25 cellular contexts compared by ENCODE assay signal in the genomic region with DNA sequence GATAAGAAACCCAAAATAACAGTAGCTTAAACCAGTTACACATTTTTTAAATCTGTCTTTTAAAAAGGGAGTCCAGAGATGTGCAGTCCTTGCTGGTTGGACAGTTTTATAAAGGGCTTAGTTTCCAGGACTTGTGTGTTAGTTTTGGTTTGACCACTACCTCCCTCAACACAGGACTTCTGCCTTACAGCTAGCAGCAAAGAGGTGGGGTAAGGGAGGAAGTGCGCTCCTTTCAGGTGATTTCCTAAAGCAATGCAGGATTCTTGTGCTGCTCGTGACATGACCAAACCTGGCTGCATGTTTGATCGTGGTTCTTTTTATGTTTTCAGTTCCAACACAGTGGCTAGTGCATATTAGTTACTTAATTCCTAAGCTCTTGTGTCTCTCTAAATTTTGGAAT.
DNase-seq lines count a peak whose midpoint lies in the region; ATAC-seq, FAIRE-seq and TF ChIP-seq lines count a peak whose summit lies in the region.
"Had no signal": no experiment of that assay in that cellular context is flagged by ENCODE, and none has a peak within 500 bp of the region (broad histone marks: within the 10 kb centered on the region; RNA-seq: fewer than 3 reads in every experiment).

No MANE protein-coding gene starts in this region.

- no peak overlapping the region for H3K27ac Mint-ChIP-seq in CD4-positive, alpha-beta memory T cell
- no peak overlapping the region for H3K27ac Mint-ChIP-seq in activated naive CD8-positive, alpha-beta T cell treated with anti-CD3 and anti-CD28 coated beads, Interleukin-2, amount 50 U/mL, for 24 hours
- H3K27ac Mint-ChIP-seq: effector memory CD8-positive, alpha-beta T cell; memory B cell; natural killer cell; T-cell had no signal

- H3K27ac ChIP-seq in gastrocnemius medialis = no peak overlapping the region
- H3K27ac ChIP-seq in CD4-positive, alpha-beta memory T cell (ENCODE audit: low read depth, low read length) = no peak overlapping the region
- H3K27ac ChIP-seq: BLaER1, heart right ventricle, psoas muscle had no signal

- in situ Hi-C loops in gastrocnemius medialis (cut with MboI; ENCODE audit: low sequenced_read_pairs in 4 of 4) = no loop called here

- H3K36me3 ChIP-seq in bronchial epithelial cell (ENCODE audit: control insufficient read depth, insufficient read depth, low read length) (no peaks in the 10 kb centered on the region), gastrocnemius medialis (no peaks in the 10 kb centered on the region)
- no peaks in the 10 kb centered on the region for H3K36me3 ChIP-seq in CD4-positive, alpha-beta memory T cell (ENCODE audit: insufficient read depth, low read length)
- H3K36me3 ChIP-seq: BLaER1, heart right ventricle had no signal

- H3K4me1 Mint-ChIP-seq in CD4-positive, alpha-beta memory T cell = no peaks in the 10 kb centered on the region
- no peaks in the 10 kb centered on the region for H3K4me1 Mint-ChIP-seq in activated naive CD8-positive, alpha-beta T cell treated with anti-CD3 and anti-CD28 coated beads, Interleukin-2, amount 50 U/mL, for 24 hours
- H3K4me1 Mint-ChIP-seq: memory B cell, natural killer cell, T-cell had no signal

- H3K27me3 ChIP-seq in bronchial epithelial cell (ENCODE audit: control insufficient read depth, insufficient read depth, low read length) = no peaks in the 10 kb centered on the region
- no peaks in the 10 kb centered on the region for H3K27me3 ChIP-seq in gastrocnemius medialis
- H3K27me3 ChIP-seq in CD4-positive, alpha-beta memory T cell (ENCODE audit: insufficient read depth, low read length) = no peaks in the 10 kb centered on the region
- H3K27me3 ChIP-seq: BLaER1, heart right ventricle had no signal

- intact Hi-C loops in gastrocnemius medialis (cut with DNase I; ENCODE audit: low total_unique reads) = no loop called here
- intact Hi-C loops in CD4-positive, alpha-beta memory T cell (cut with micrococcal nuclease) = no loop called here

- no peaks in the 10 kb centered on the region for H3K9me3 ChIP-seq in gastrocnemius medialis
- no peaks in the 10 kb centered on the region for H3K9me3 ChIP-seq in CD4-positive, alpha-beta memory T cell (ENCODE audit: control insufficient read depth in 1 of 2, low read length in 2 of 2)
- H3K9me3 ChIP-seq: BLaER1, heart right ventricle, psoas muscle had no signal

- H3K4me1 ChIP-seq in gastrocnemius medialis = no peaks in the 10 kb centered on the region
- no peaks in the 10 kb centered on the region for H3K4me1 ChIP-seq in CD4-positive, alpha-beta memory T cell (ENCODE audit: insufficient read depth, low read length)
- H3K4me1 ChIP-seq: BLaER1, heart right ventricle, psoas muscle had no signal

- ATAC-seq in GM19043 (IDR thresholded peaks at IDR 0.05; ENCODE audit: low read depth, unreplicated experiment) (peak; percentile 50), HG02588 (IDR thresholded peaks at IDR 0.05; ENCODE audit: unreplicated experiment) (peak; percentile 47), gastrocnemius medialis (no peak)
- no peak for ATAC-seq in activated naive CD8-positive, alpha-beta T cell treated with anti-CD3 and anti-CD28 coated beads, Interleukin-2, amount 50 U/mL, for 24 hours
- ATAC-seq: effector memory CD8-positive, alpha-beta T cell; heart right ventricle; natural killer cell; psoas muscle; T-cell had no signal

- POLR2A ChIA-PET in CD4-positive, alpha-beta memory T cell (lab: Charles Lee; ENCODE audit: partially characterized antibody) = no interaction called here

- peaks cover 0 to 1% of the 10 kb centered on the region in 2 donors for H3K27me3 Mint-ChIP-seq in CD4-positive, alpha-beta memory T cell
- no peaks in the 10 kb centered on the region for H3K27me3 Mint-ChIP-seq in activated naive CD8-positive, alpha-beta T cell treated with anti-CD3 and anti-CD28 coated beads, Interleukin-2, amount 50 U/mL, for 24 hours
- H3K27me3 Mint-ChIP-seq: effector memory CD8-positive, alpha-beta T cell; memory B cell; T-cell had no signal

- H3K4me3 Mint-ChIP-seq in CD4-positive, alpha-beta memory T cell = no peak overlapping the region
- H3K4me3 Mint-ChIP-seq in activated naive CD8-positive, alpha-beta T cell treated with anti-CD3 and anti-CD28 coated beads, Interleukin-2, amount 50 U/mL, for 24 hours = no peak overlapping the region
- H3K4me3 Mint-ChIP-seq: effector memory CD8-positive, alpha-beta T cell; memory B cell; natural killer cell; T-cell had no signal

- CTCF ChIA-PET in CD4-positive, alpha-beta memory T cell (lab: Charles Lee; ENCODE audit: partially characterized antibody) = no interaction called here

- no peak for TF ChIP-seq CTCF in GM10266 (IDR thresholded peaks at IDR 0.05; ENCODE audit: control insufficient read depth, insufficient read depth, low read depth, missing control alignments)
- TF ChIP-seq CTCF in bronchial epithelial cell (IDR thresholded peaks at IDR 0.05; ENCODE audit: insufficient read depth, low read length, severe bottlenecking) = no peak
- no peak for TF ChIP-seq CTCF in gastrocnemius medialis (IDR thresholded peaks at IDR 0.05 in 4 of 5, conservative IDR thresholded peaks at IDR 0.05 in 1 of 5)

- peak; percentile 18 for FAIRE-seq in bronchial epithelial cell (lab: Jason Lieb, UNC)
- FAIRE-seq: A204.1 had no signal

- TF ChIP-seq POLR2A in gastrocnemius medialis (IDR thresholded peaks at IDR 0.05) = no peak

- H3K4me3 ChIP-seq in bronchial epithelial cell (ENCODE audit: low read depth, low read length) (no peak overlapping the region), gastrocnemius medialis (no peak overlapping the region)
- H3K4me3 ChIP-seq in CD4-positive, alpha-beta memory T cell (ENCODE audit: low read length in 2 of 2) = no peak overlapping the region
- H3K4me3 ChIP-seq: BLaER1, heart right ventricle, psoas muscle had no signal

- peaks cover 0 to 12% (median 0%) of the 10 kb centered on the region in 8 donors for H3K9me3 Mint-ChIP-seq in CD4-positive, alpha-beta memory T cell
- peaks cover 6% of the 10 kb centered on the region for H3K9me3 Mint-ChIP-seq in activated naive CD8-positive, alpha-beta T cell treated with anti-CD3 and anti-CD28 coated beads, Interleukin-2, amount 50 U/mL, for 24 hours
- H3K9me3 Mint-ChIP-seq: effector memory CD8-positive, alpha-beta T cell; memory B cell had no signal

- no peaks in the 10 kb centered on the region for H3K36me3 Mint-ChIP-seq in CD4-positive, alpha-beta memory T cell
- H3K36me3 Mint-ChIP-seq in activated naive CD8-positive, alpha-beta T cell treated with anti-CD3 and anti-CD28 coated beads, Interleukin-2, amount 50 U/mL, for 24 hours (ENCODE audit: low read depth) = no peaks in the 10 kb centered on the region
- H3K36me3 Mint-ChIP-seq: memory B cell, T-cell had no signal

- DNase-seq in GM10266 (ENCODE audit: extremely low spot score) (peak; percentile 6), bronchial epithelial cell (ENCODE audit: low read depth) (peak; percentile 60), gastrocnemius medialis (no peak), DMS 273 treated with DMSO at 0.1 percent for 48 hours (lab: John Stamatoyannopoulos, UW) (no peak)
- no peak for DNase-seq in CD4-positive, alpha-beta memory T cell
- DNase-seq in activated naive CD8-positive, alpha-beta T cell treated with anti-CD3 and anti-CD28 coated beads, Interleukin-2, amount 50 U/mL, for 24 hours = no peak
- DNase-seq: activated naive CD4-positive, alpha-beta T cell treated with anti-CD3 and anti-CD28 coated beads, Interleukin-2, amount 50 U/mL, for 16 hours; activated T-cell treated with anti-CD3 and anti-CD28 coated beads, Interleukin-2, amount 50 U/mL, for 1 hour; effector memory CD8-positive, alpha-beta T cell; GDM1; GOT3; heart right ventricle; KG1; natural killer cell; NCI-H1092 treated with DMSO at 0.1 percent for 48 hours; NCI-H2081 treated with DMSO at 0.1 percent for 48 hours; NCI-H524 treated with DMSO at 0.1 percent for 48 hours; psoas muscle; Right ventricle myocardium superior; T-cell had no signal

Comparison
In these comparisons a context has a peak if more than half of its experiments do, and no peak if none do; other contexts are left out.
1. DNase-seq: peak in GM10266 (single experiment) and bronchial epithelial cell (single experiment); none in gastrocnemius medialis (0 of 2), CD4-positive, alpha-beta memory T cell (0 of 5), activated naive CD8-positive, alpha-beta T cell treated with anti-CD3 and anti-CD28 coated beads, Interleukin-2, amount 50 U/mL, for 24 hours (single experiment) and DMS 273 treated with DMSO at 0.1 percent for 48 hours (single experiment).
2. ATAC-seq: peak in GM19043 (single experiment) and HG02588 (single experiment); none in gastrocnemius medialis (0 of 2) and activated naive CD8-positive, alpha-beta T cell treated with anti-CD3 and anti-CD28 coated beads, Interleukin-2, amount 50 U/mL, for 24 hours (single experiment).